ENCODE assay signal across 1 cellular context in the genomic region with DNA sequence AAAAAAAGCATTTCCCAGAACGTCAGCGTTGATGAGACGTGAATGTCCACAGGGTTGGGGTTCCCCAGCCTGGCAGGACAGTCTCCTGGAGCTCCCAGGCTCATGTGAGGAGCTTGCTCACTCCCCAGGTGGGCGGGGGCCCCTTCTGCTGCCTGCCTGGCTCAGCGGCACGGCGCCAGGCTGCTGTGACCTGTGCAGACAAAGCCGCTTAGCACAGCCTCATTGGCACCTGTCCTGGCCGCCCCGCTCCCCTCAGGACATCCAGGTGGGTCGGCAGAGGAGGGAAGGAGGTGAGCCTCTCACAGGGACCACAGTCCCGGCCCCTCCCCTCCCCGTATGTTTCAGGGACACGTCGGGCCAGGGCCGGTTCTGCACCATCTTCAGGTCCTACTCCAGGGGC.
TF ChIP-seq lines count a peak whose summit lies in the region.

No MANE protein-coding gene starts in this region.

TF ChIP-seq in SK-N-SH, 30 proteins besides CTCF, POLR2A, EP300 and RAD21 (continued from another document):
- TF ChIP-seq, protein P1, sequence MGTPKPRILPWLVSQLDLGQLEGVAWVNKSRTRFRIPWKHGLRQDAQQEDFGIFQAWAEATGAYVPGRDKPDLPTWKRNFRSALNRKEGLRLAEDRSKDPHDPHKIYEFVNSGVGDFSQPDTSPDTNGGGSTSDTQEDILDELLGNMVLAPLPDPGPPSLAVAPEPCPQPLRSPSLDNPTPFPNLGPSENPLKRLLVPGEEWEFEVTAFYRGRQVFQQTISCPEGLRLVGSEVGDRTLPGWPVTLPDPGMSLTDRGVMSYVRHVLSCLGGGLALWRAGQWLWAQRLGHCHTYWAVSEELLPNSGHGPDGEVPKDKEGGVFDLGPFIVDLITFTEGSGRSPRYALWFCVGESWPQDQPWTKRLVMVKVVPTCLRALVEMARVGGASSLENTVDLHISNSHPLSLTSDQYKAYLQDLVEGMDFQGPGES (IDR thresholded peaks at IDR 0.05; ENCODE audit: low read depth, low read length) = no peak
- TF ChIP-seq TCF12 (IDR thresholded peaks at IDR 0.05) (no peak), RXRA (IDR thresholded peaks at IDR 0.05; ENCODE audit: borderline replicate concordance, low read depth) (no peak), TEAD4 (IDR thresholded peaks at IDR 0.05; ENCODE audit: borderline replicate concordance, insufficient read depth) (no peak), FOSL2 (IDR thresholded peaks at IDR 0.05; ENCODE audit: borderline replicate concordance, low read depth) (no peak), NRF1 (IDR thresholded peaks at IDR 0.05; ENCODE audit: low read depth, low read length) (no peak), CHD2 (IDR thresholded peaks at IDR 0.05; ENCODE audit: low read length, partially characterized antibody) (no peak), YY1 (IDR thresholded peaks at IDR 0.05; ENCODE audit: low read depth) (no peak), RCOR1 (IDR thresholded peaks at IDR 0.05; ENCODE audit: low read length) (no peak)
- TF ChIP-seq, protein P2, sequence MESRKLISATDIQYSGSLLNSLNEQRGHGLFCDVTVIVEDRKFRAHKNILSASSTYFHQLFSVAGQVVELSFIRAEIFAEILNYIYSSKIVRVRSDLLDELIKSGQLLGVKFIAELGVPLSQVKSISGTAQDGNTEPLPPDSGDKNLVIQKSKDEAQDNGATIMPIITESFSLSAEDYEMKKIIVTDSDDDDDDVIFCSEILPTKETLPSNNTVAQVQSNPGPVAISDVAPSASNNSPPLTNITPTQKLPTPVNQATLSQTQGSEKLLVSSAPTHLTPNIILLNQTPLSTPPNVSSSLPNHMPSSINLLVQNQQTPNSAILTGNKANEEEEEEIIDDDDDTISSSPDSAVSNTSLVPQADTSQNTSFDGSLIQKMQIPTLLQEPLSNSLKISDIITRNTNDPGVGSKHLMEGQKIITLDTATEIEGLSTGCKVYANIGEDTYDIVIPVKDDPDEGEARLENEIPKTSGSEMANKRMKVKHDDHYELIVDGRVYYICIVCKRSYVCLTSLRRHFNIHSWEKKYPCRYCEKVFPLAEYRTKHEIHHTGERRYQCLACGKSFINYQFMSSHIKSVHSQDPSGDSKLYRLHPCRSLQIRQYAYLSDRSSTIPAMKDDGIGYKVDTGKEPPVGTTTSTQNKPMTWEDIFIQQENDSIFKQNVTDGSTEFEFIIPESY (IDR thresholded peaks at IDR 0.05; ENCODE audit: borderline replicate concordance, low read depth) = no peak
